In the genomic region with DNA sequence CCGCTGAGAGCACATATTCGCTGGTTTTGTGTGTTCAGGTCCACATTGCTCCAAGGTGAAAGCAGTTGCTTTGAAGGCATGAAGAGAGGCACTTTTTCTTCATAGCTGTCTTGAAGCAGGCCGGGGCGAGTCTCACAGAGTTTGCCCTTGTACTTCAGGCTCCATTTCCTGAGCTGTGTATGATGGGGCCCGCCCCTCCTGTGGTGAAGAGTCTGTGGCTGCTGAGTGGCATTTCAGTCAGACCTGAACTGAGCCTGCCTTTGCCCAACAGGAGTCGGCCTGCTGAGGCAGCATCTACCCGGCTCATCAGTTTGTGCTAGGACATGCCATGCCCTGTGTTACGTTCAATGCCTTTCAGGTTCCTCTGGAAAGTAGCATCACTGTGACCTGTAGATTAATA, we compare ENCODE assay signal across 9 cellular contexts. TPM values are rescaled to one million over a fixed set of nuclear protein-coding genes. Genes with fewer than 3 reads are reported as not detected.
DNase-seq lines count a peak whose midpoint lies in the region; ATAC-seq, FAIRE-seq and TF ChIP-seq lines count a peak whose summit lies in the region.
"Had no signal": no experiment of that assay in that cellular context is flagged by ENCODE, and none has a peak within 500 bp of the region (broad histone marks: within the 10 kb centered on the region; RNA-seq: fewer than 3 reads in every experiment).

No MANE protein-coding gene starts in this region.

- no peaks in the 10 kb centered on the region for H3K27me3 ChIP-seq in bronchial epithelial cell (ENCODE audit: control insufficient read depth, insufficient read depth, low read length)

- ATAC-seq in GM21423 (IDR thresholded peaks at IDR 0.05; ENCODE audit: unreplicated experiment) (peak; percentile 71), GM19035 (IDR thresholded peaks at IDR 0.05; ENCODE audit: unreplicated experiment) (no peak), GM21360 (IDR thresholded peaks at IDR 0.05; ENCODE audit: unreplicated experiment) (no peak)

- DNase-seq in activated CD4-positive, CD25-positive, alpha-beta regulatory T cell treated with anti-CD3 and anti-CD28 coated beads, Interleukin-2, amount 50 U/mL, for 72 hours, result peak; percentile 69
- DNase-seq in bronchial epithelial cell (ENCODE audit: low read depth) (peak; percentile 49), NCI-H187 (lab: John Stamatoyannopoulos, UW) (no peak), HuH-7.5 (ENCODE audit: low spot score) (no peak)
- DNase-seq in stimulated activated CD8-positive, alpha-beta memory T cell treated with anti-CD3 and anti-CD28 coated beads, Interleukin-12 subunit alpha, Interleukin-12 subunit beta, amount 100 ng/mL, for 24 hours (ENCODE audit: extremely low read depth), result peak; percentile 54
- DNase-seq: NCI-H2107 had no signal

- H3K36me3 ChIP-seq in bronchial epithelial cell (ENCODE audit: control insufficient read depth, insufficient read depth, low read length), result no peaks in the 10 kb centered on the region

- no peak for TF ChIP-seq CTCF in bronchial epithelial cell (IDR thresholded peaks at IDR 0.05; ENCODE audit: insufficient read depth, low read length, severe bottlenecking)

- H3K4me3 ChIP-seq in bronchial epithelial cell (ENCODE audit: low read depth, low read length), result no peak overlapping the region

- FAIRE-seq in bronchial epithelial cell (lab: Jason Lieb, UNC), result no peak

RNA-seq across cellular contexts. Expression of a gene that starts 44.4 kb away (rescaled TPM):
- not detected in 2 replicates for total RNA-seq in bronchial epithelial cell

Comparison
In these comparisons a context has a peak if more than half of its experiments do, and no peak if none do; other contexts are left out.
1. DNase-seq: peak in activated CD4-positive, CD25-positive, alpha-beta regulatory T cell treated with anti-CD3 and anti-CD28 coated beads, Interleukin-2, amount 50 U/mL, for 72 hours (single experiment), bronchial epithelial cell (single experiment) and stimulated activated CD8-positive, alpha-beta memory T cell treated with anti-CD3 and anti-CD28 coated beads, Interleukin-12 subunit alpha, Interleukin-12 subunit beta, amount 100 ng/mL, for 24 hours (single experiment); none in NCI-H187 (0 of 2) and HuH-7.5 (single experiment).